Comparison of ENCODE assay signal across 8 cellular contexts in the genomic region with DNA sequence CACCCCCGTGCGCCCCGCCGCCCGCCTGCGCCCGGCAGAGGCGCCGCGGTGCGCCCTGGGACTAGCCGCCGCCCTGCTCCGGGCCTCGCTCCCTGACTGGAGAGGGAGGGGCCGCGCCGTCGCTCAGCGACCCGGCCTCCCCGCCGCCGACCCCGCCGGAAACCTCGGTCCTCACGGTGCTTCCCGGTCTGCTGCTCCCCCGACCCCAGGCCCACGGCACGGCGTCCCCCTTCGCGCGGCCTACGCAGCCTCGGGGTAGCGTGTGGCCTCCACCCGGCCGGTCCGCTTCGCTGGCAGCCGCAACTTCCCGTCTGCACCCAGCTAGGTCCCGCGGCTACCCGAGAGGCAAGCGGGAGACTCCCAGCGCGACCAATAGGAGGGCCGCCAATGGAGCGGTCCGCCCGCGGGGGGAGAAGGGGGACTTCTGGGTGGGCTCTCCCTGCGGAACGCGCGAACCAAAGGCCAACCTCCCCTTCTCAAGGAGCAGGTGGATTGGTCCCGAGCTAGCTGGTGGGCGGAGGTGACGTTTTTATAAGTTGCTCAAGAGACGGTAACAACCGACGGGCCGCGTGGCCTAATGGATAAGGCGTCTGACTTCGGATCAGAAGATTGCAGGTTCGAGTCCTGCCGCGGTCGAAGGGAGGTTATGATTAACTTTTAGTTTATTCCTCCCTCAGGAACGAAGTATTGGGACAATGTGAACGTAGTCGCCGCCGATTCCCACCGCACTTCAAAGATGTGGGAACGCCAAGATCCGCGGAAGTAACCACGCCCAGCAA. TPM values are rescaled to one million over a fixed set of nuclear protein-coding genes. Genes with fewer than 3 reads are reported as not detected.
DNase-seq lines count a peak whose midpoint lies in the region; ATAC-seq and TF ChIP-seq lines count a peak whose summit lies in the region.

TSS of gene POLG (minus strand) at position 315 of the 779 bp plus-strand sequence. CDS start 1,070 bp downstream, outside the sequence.

- H3K27me3 ChIP-seq in left lung = peaks cover 0 to 6% of the 10 kb centered on the region in 2 donors

- DNase-seq in CD14-positive monocyte (ENCODE audit: low spot score) = peak; percentile 99
- peak; percentile 100 for DNase-seq in NCI-H82 (lab: John Stamatoyannopoulos, UW)
- DNase-seq in activated CD4-positive, alpha-beta T cell treated with anti-CD3 and anti-CD28 coated beads, Interleukin-2, amount 50 U/mL, for 48 hours = peak; percentile 98
- peak; percentile 99 for DNase-seq in dermis blood vessel endothelial cell
- DNase-seq in left lung = peak; percentile 99
- DNase-seq in stimulated activated CD4-positive, alpha-beta T cell treated with anti-CD3 and anti-CD28 coated beads, Interleukin-2, amount 100 ng/mL, for 48 hours = peak; percentile 98 to 99

- peak within 1 kb of the TSS; percentile 87 to 95 for H3K27ac ChIP-seq in left lung

- intact Hi-C loops in CD14-positive monocyte (cut with micrococcal nuclease) (loop anchor here in 1 of 2 donors (10.0 kb wide), 1 partner anchor 240 kb away; the partner anchor contains the start of gene TICRR), left lung (cut with DNase I) (no loop called here)

- H3K4me3 Mint-ChIP-seq in CD14-positive monocyte = peak within 1 kb of the TSS; percentile 79 to 82

- peaks cover 13 to 27% (median 18%) of the 10 kb centered on the region in 3 donors for H3K27me3 Mint-ChIP-seq in CD14-positive monocyte (ENCODE audit: low read depth in 3 of 3)

- H3K36me3 Mint-ChIP-seq in CD14-positive monocyte = peaks cover 30% of the 10 kb centered on the region in 2 donors

- peak; percentile 91 for ATAC-seq in GM19397 (IDR thresholded peaks at IDR 0.05; ENCODE audit: unreplicated experiment)
- peak; percentile 81 for ATAC-seq in HG03571 (IDR thresholded peaks at IDR 0.05; ENCODE audit: unreplicated experiment)
- ATAC-seq in left lung = peak; percentile 96

- H3K27ac Mint-ChIP-seq in CD14-positive monocyte = peak within 1 kb of the TSS; percentile 79 to 86 (median 82)

- H3K4me1 ChIP-seq in left lung = peaks cover 30 to 52% of the 10 kb centered on the region in 2 donors

- peaks cover 0 to 38% of the 10 kb centered on the region in 2 donors for H3K36me3 ChIP-seq in left lung

- peak within 1 kb of the TSS; percentile 93 to 99 for H3K4me3 ChIP-seq in left lung

- no peaks in the 10 kb centered on the region for H3K9me3 ChIP-seq in left lung

- H3K4me1 Mint-ChIP-seq in CD14-positive monocyte = peaks cover 38% of the 10 kb centered on the region

- peaks cover 0 to 2% (median 0%) of the 10 kb centered on the region in 7 donors for H3K9me3 Mint-ChIP-seq in CD14-positive monocyte

- no peak for TF ChIP-seq CTCF in CD14-positive monocyte (IDR thresholded peaks at IDR 0.05)
- TF ChIP-seq CTCF in left lung (IDR thresholded peaks at IDR 0.05) = no peak

RNA-seq across cellular contexts. Expression of gene POLG, which starts in this region (rescaled TPM):
- 10 to 100 TPM; 19.2 to 21.6 TPM for polyA plus RNA-seq in CD14-positive monocyte
- 112 and 114 TPM in 2 replicates for total RNA-seq in dermis blood vessel endothelial cell
- 10 to 100 TPM; 53.3 to 71.5 TPM for total RNA-seq in left lung

Comparison
In these comparisons a context has a peak if more than half of its experiments do, and no peak if none do; other contexts are left out.
1. Peak in every context shown above with its lines: DNase-seq, ATAC-seq, H3K4me3 ChIP-seq and H3K27ac ChIP-seq.